Comparison of ENCODE assay signal across 11 cellular contexts in genomic region chr7:142797799-142798377, GRCh38. TPM values are rescaled to one million over a fixed set of nuclear protein-coding genes. Genes with fewer than 3 reads are reported as not detected.
A peak's percentile ranks its signal among the peaks of the same experiment; 100 is the strongest.
DNase-seq lines count a peak whose midpoint lies in the region; ATAC-seq and TF ChIP-seq lines count a peak whose summit lies in the region.
"Had no signal": no experiment of that assay in that cellular context is flagged by ENCODE, and none has a peak within 500 bp of the region (broad histone marks: within the 10 kb centered on the region; RNA-seq: fewer than 3 reads in every experiment).

No MANE protein-coding gene starts in this region.

- H3K27ac Mint-ChIP-seq in memory B cell = peak overlapping the region; percentile 98

- H3K4me3 ChIP-seq in ascending aorta (peak overlapping the region; percentile 39 to 61), upper lobe of right lung (peak overlapping the region; percentile 47), SJCRH30 (no peak overlapping the region)

- H3K4me1 ChIP-seq in ascending aorta (peaks cover 5 to 10% of the 10 kb centered on the region in 2 donors), upper lobe of right lung (peaks cover 15% of the 10 kb centered on the region), SJCRH30 (no peaks in the 10 kb centered on the region)

- H3K4me1 Mint-ChIP-seq in memory B cell = peaks cover 71% of the 10 kb centered on the region

- H3K9me3 ChIP-seq in ascending aorta (no peaks in the 10 kb centered on the region), upper lobe of right lung (no peaks in the 10 kb centered on the region), SJCRH30 (replicated peaks) (no peaks in the 10 kb centered on the region)
- H3K9me3 ChIP-seq: gastroesophageal sphincter had no signal

- H3K27me3 ChIP-seq in ascending aorta (peaks cover 5% of the 10 kb centered on the region), upper lobe of right lung (peaks cover 52% of the 10 kb centered on the region), SJCRH30 (peaks cover 29% of the 10 kb centered on the region)

- H3K27ac ChIP-seq in ascending aorta = no peak overlapping the region
- H3K27ac ChIP-seq in upper lobe of right lung = peak overlapping the region; percentile 77
- H3K27ac ChIP-seq in SJCRH30 = no peak overlapping the region
- H3K27ac ChIP-seq: C4-2B had no signal

- H3K36me3 ChIP-seq in ascending aorta (no peaks in the 10 kb centered on the region), upper lobe of right lung (no peaks in the 10 kb centered on the region), SJCRH30 (no peaks in the 10 kb centered on the region)
- H3K36me3 ChIP-seq: gastroesophageal sphincter had no signal

- ATAC-seq in memory B cell (ENCODE audit: low read depth) = no peak
- ATAC-seq in upper lobe of right lung = no peak

- DNase-seq in activated gamma-delta T cell treated with Interleukin-2 at 50 U/mL for 16 hours (peak; percentile 48), activated gamma-delta T cell (lab: John Stamatoyannopoulos, UW) (no peak), ascending aorta (ENCODE audit: low spot score in 2 of 2) (peak in 1 of 2 donors; percentile 31), memory B cell (ENCODE audit: low spot score in 2 of 2) (no peak), upper lobe of right lung (no peak), SJCRH30 (no peak), NCI-H128 (lab: John Stamatoyannopoulos, UW; ENCODE audit: unreplicated experiment) (no peak), RPMI8226 (no peak)
- DNase-seq: NCI-H1930 had no signal

- H3K4me3 Mint-ChIP-seq in memory B cell = peak overlapping the region; percentile 98

- H3K9me3 Mint-ChIP-seq in memory B cell = no peaks in the 10 kb centered on the region

- no peak for TF ChIP-seq CTCF in ascending aorta (IDR thresholded peaks at IDR 0.05)
- no peak for TF ChIP-seq CTCF in upper lobe of right lung (IDR thresholded peaks at IDR 0.05)

- no peaks in the 10 kb centered on the region for H3K27me3 Mint-ChIP-seq in memory B cell

- intact Hi-C loops in ascending aorta (cut with DNase I) = no loop called here
- intact Hi-C loops in upper lobe of right lung (cut with DNase I) = no loop called here

- peaks cover 39% of the 10 kb centered on the region for H3K36me3 Mint-ChIP-seq in memory B cell

RNA-seq across cellular contexts. Expression of gene PRSS2, which starts 27.1 kb away (rescaled TPM):
- total RNA-seq in ascending aorta (not detected), upper lobe of right lung (not detected)
- not detected in 2 replicates for total RNA-seq in SJCRH30 (2014; rRNA removed; shearing (Covaris generic))
- total RNA-seq: gastroesophageal sphincter had no signal

RNA-seq across cellular contexts. Expression of gene PRSS1, which starts 48.6 kb away (rescaled TPM):
- total RNA-seq in ascending aorta (not detected), upper lobe of right lung (not detected)
- total RNA-seq in SJCRH30 (2014; rRNA removed; shearing (Covaris generic)) = not detected in 2 replicates

RNA-seq across cellular contexts. Expression of gene EPHB6, which starts 57.0 kb away (rescaled TPM):
- total RNA-seq in ascending aorta (13.1 TPM), upper lobe of right lung (12.8 TPM)
- total RNA-seq in SJCRH30 (2014; rRNA removed; shearing (Covaris generic)) = 0.10 and 0.14 TPM in 2 replicates

Comparison
In these comparisons a context has a peak if more than half of its experiments do, and no peak if none do; other contexts are left out.
1. RNA of gene EPHB6, which starts 57.0 kb away (total RNA-seq): 13.1 TPM in ascending aorta (single experiment) and 12.8 TPM in upper lobe of right lung (single experiment); 0.10 to 0.14 TPM in SJCRH30; every median in the first group is over 10 times any median in the second.